ENCODE assay signal across 8 cellular contexts in the genomic region with DNA sequence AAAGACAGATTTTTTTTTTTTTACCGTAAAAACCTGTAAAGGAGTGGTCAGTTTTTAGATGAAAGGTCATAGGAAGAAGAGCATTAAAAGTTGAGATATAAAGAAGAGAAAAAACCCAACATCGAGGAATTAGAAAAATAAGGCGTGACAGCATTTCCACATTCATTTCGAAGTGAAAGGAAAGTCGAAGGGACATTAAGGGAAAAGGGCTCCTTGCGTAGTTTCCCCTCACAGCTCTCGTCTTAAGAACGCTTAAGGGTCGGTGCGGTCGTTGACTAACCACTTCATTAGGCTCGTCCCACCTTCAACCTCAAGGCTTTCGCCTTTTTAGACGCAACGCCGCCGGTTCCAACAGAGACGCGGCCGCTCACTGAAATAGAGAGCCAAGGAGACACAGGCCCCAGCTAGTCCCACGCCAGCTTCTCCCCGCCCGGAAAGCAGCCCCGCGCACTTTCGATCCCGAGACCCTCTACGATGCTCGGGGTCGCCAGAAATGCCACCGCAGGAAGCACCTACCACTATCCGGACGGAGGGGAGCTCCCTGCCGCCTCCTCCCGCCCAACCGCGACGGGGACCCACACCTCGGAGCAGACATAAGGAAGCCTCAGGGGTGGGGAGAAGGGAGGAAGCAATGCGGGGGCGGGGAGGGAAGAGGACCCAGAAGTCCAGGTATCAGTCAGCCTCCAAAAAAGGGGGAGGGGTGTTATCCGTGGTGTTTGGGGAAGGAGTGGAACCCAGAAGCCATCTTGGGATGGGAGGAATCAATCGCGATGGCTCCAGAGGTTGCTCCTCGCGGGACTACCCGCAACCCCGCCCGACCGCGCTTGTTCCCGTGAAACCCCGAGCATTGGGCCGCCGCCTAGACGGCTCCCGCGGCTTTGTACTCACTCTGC. TPM values are rescaled to one million over a fixed set of nuclear protein-coding genes. Genes with fewer than 3 reads are reported as not detected.
DNase-seq lines count a peak whose midpoint lies in the region; ATAC-seq and TF ChIP-seq lines count a peak whose summit lies in the region.

No MANE protein-coding gene starts in this region.

- BruUV-seq in Panc1 (replicated peaks; lab: Mats Ljungman, UMichigan): no TSS peak

- H3K27ac ChIP-seq in CD8-positive, alpha-beta T cell (ENCODE audit: low read depth, low read length): peak overlapping the region; percentile 97
- H3K27ac ChIP-seq in Panc1 (ENCODE audit: low read length): peak overlapping the region; percentile 97
- peak overlapping the region; percentile 100 for H3K27ac ChIP-seq in neural cell (ENCODE audit: low read length)
- H3K27ac ChIP-seq in subcutaneous abdominal adipose tissue (ENCODE audit: low read depth, low read length): peak overlapping the region; percentile 97

- peaks cover 39% of the 10 kb centered on the region for H3K4me1 ChIP-seq in CD8-positive, alpha-beta T cell (ENCODE audit: insufficient read depth, low read length)
- H3K4me1 ChIP-seq in Panc1 (ENCODE audit: control insufficient read depth, insufficient read depth, low read length) (peaks cover 42% of the 10 kb centered on the region), subcutaneous abdominal adipose tissue (ENCODE audit: control insufficient read depth in 5 of 5, insufficient read depth in 5 of 5, low read length in 5 of 5) (peaks cover 0 to 38% (median 25%) of the 10 kb centered on the region in 5 donors)

- peak overlapping the region; percentile 99 for H3K4me3 Mint-ChIP-seq in CD8-positive, alpha-beta T cell

- H3K9me3 Mint-ChIP-seq in CD8-positive, alpha-beta T cell: no peaks in the 10 kb centered on the region

- no peaks in the 10 kb centered on the region for H3F3A ChIP-seq in neural cell (ENCODE audit: insufficient read depth, low read length, poor library complexity, severe bottlenecking)

- TF ChIP-seq CTCF in CD8-positive, alpha-beta T cell (IDR thresholded peaks at IDR 0.05): no peak
- TF ChIP-seq CTCF in Panc1 (IDR thresholded peaks at IDR 0.05): no peak
- TF ChIP-seq CTCF in fibroblast of villous mesenchyme (IDR thresholded peaks at IDR 0.05; ENCODE audit: insufficient read depth, low read depth, low read length): peak; percentile 2
- no peak for TF ChIP-seq CTCF in neural cell (IDR thresholded peaks at IDR 0.05; ENCODE audit: poor library complexity, severe bottlenecking)

- CTCF ChIA-PET in CD8-positive, alpha-beta T cell (lab: Charles Lee): interaction anchor here (1.0 to 1.5 kb wide), 4 partner anchors 14 to 257 kb away, joined by 3 to 4 read pairs (median 3); partner anchors contain the start of gene MALSU1
- CTCF ChIA-PET in Panc1 (lab: Charles Lee): no interaction called here

- no peaks in the 10 kb centered on the region for H3K9me2 ChIP-seq in neural cell (ENCODE audit: insufficient read depth, low read length)

- peaks cover 20% of the 10 kb centered on the region for H3K36me3 Mint-ChIP-seq in CD8-positive, alpha-beta T cell

- H2AFZ ChIP-seq in neural cell (ENCODE audit: low read depth, low read length): peak overlapping the region; percentile 96

- H3K4me3 ChIP-seq in CD8-positive, alpha-beta T cell (ENCODE audit: low read depth, low read length): peak overlapping the region; percentile 94
- H3K4me3 ChIP-seq in Panc1 (ENCODE audit: low read depth in 2 of 2, low read length in 2 of 2) (peak overlapping the region; percentile 92 to 94), fibroblast of villous mesenchyme (ENCODE audit: low read depth, low read length) (peak overlapping the region; percentile 100), neural cell (ENCODE audit: low read length) (peak overlapping the region; percentile 91), subcutaneous abdominal adipose tissue (ENCODE audit: low read depth in 1 of 5, low read length in 5 of 5) (peak overlapping the region; percentile 87 to 99 (median 98))

- intact Hi-C loops in CD8-positive, alpha-beta T cell (cut with DNase I, micrococcal nuclease): loop anchor here (2.0 to 10.0 kb wide), 8 partner anchors 59 to 1650 kb away; partner anchors contain the start of genes CCDC126 (in 1 of the 2), IGF2BP3 (in 1 of the 2), KLHL7 (in 1 of the 2) and MALSU1 (in 1 of the 2)
- intact Hi-C loops in Panc1 (cut with micrococcal nuclease; ENCODE audit: unreplicated experiment): loop anchor here (5.0 kb wide), 1 partner anchor 59 kb away; the partner anchor contains the start of gene IGF2BP3

- peak; percentile 19 to 63 (median 43) for DNase-seq in CD8-positive, alpha-beta T cell
- no peak for DNase-seq in Panc1 (ENCODE audit: low read depth, low spot score)
- peak; percentile 37 for DNase-seq in activated gamma-delta T cell treated with Interleukin-2 at 50 U/mL for 16 hours
- peak; percentile 68 for DNase-seq in fibroblast of villous mesenchyme (ENCODE audit: low read depth)

- H3K27ac Mint-ChIP-seq in CD8-positive, alpha-beta T cell: peak overlapping the region; percentile 100

- no peaks in the 10 kb centered on the region for H3K27me3 ChIP-seq in CD8-positive, alpha-beta T cell (ENCODE audit: insufficient read depth, low read length)
- no peaks in the 10 kb centered on the region for H3K27me3 ChIP-seq in Panc1 (ENCODE audit: control insufficient read depth, insufficient read depth, low read length)
- no peaks in the 10 kb centered on the region for H3K27me3 ChIP-seq in neural cell (ENCODE audit: insufficient read depth, low read depth, low read length)
- no peaks in the 10 kb centered on the region for H3K27me3 ChIP-seq in subcutaneous abdominal adipose tissue (ENCODE audit: control insufficient read depth in 5 of 5, insufficient read depth in 4 of 5, low read length in 5 of 5)

- H3K4me2 ChIP-seq in neural cell (ENCODE audit: low read length): peak overlapping the region; percentile 91

- no peaks in the 10 kb centered on the region for H3K27me3 Mint-ChIP-seq in CD8-positive, alpha-beta T cell (ENCODE audit: low read depth)

- TF ChIP-seq EP300 in neural cell (conservative IDR thresholded peaks at IDR 0.05; ENCODE audit: poor library complexity, severe bottlenecking): no peak

- peaks cover 28% of the 10 kb centered on the region for H4K20me1 ChIP-seq in neural cell (ENCODE audit: insufficient read depth)

- H3K9ac ChIP-seq in neural cell (ENCODE audit: low read length) (peak overlapping the region; percentile 100), subcutaneous abdominal adipose tissue (ENCODE audit: low read length in 5 of 5) (peak overlapping the region; percentile 90 to 99 (median 98))

- no peaks in the 10 kb centered on the region for H3K9me3 ChIP-seq in CD8-positive, alpha-beta T cell (ENCODE audit: low read length)
- H3K9me3 ChIP-seq in Panc1 (ENCODE audit: control insufficient read depth, insufficient read depth, low read depth, low read length) (no peaks in the 10 kb centered on the region), neural cell (ENCODE audit: low read length) (no peaks in the 10 kb centered on the region), subcutaneous abdominal adipose tissue (ENCODE audit: control insufficient read depth in 5 of 5, low read length in 5 of 5) (no peaks in the 10 kb centered on the region)

- ATAC-seq in CD8-positive, alpha-beta T cell: peak; percentile 37
- ATAC-seq in GM19397 (IDR thresholded peaks at IDR 0.05; ENCODE audit: unreplicated experiment) (peak; percentile 25), HG03521 (IDR thresholded peaks at IDR 0.05; ENCODE audit: unreplicated experiment) (peak; percentile 25), Panc1 (peak; percentile 79)

- peaks cover 59% of the 10 kb centered on the region for H3K79me2 ChIP-seq in neural cell (replicated peaks; ENCODE audit: insufficient read depth, low read length)

- no peaks in the 10 kb centered on the region for H3K36me3 ChIP-seq in CD8-positive, alpha-beta T cell (ENCODE audit: insufficient read depth, low read length)
- H3K36me3 ChIP-seq in Panc1 (ENCODE audit: control insufficient read depth, insufficient read depth, low read length) (peaks cover 4% of the 10 kb centered on the region), neural cell (ENCODE audit: insufficient read depth, low read length) (no peaks in the 10 kb centered on the region), subcutaneous abdominal adipose tissue (ENCODE audit: control insufficient read depth in 5 of 5, insufficient read depth in 5 of 5, low read length in 5 of 5) (no peaks in the 10 kb centered on the region)

- POLR2A ChIA-PET in CD8-positive, alpha-beta T cell (lab: Charles Lee): interaction anchor here (0.7 to 2.2 kb wide), 10 partner anchors 8 to 1594 kb away, joined by 3 to 13 read pairs (median 4); partner anchors contain the start of gene CYCS
- POLR2A ChIA-PET in Panc1 (lab: Charles Lee): interaction anchor here (0.6 to 1.1 kb wide), 9 partner anchors 9 to 332 kb away, joined by 3 to 8 read pairs (median 4); no protein-coding TSS in a partner anchor

- H3K4me1 Mint-ChIP-seq in CD8-positive, alpha-beta T cell (ENCODE audit: low read depth): peaks cover 50% of the 10 kb centered on the region

- in situ Hi-C loops in Panc1 (cut with HindIII; ENCODE audit: low pct_unique_long_range_greater_than_20kb, low sequenced_read_pairs): no loop called here

- no peak for TF ChIP-seq RAD21 in neural cell (conservative IDR thresholded peaks at IDR 0.05)

TF ChIP-seq in neural cell, 6 proteins besides CTCF, POLR2A, EP300 and RAD21 (continues in another document):
- TF ChIP-seq EZH2 (IDR thresholded peaks at IDR 0.05; ENCODE audit: borderline replicate concordance, insufficient read depth, low read length, poor library complexity, severe bottlenecking): no peak

RNA-seq across cellular contexts. Expression of gene TRA2A, which starts 0.6 kb away (rescaled TPM):
- 100 to 1,000 TPM; 258 to 271 TPM for total RNA-seq in CD8-positive, alpha-beta T cell
- 106 TPM for total RNA-seq in Panc1 (2021; ENCODE audit: unreplicated experiment)
- polyA plus RNA-seq in Panc1 (2012; ENCODE audit: insufficient read length): 63.3 TPM
- 21.3 and 45.8 TPM in 2 replicates for total RNA-seq in fibroblast of villous mesenchyme
- 135 and 188 TPM in 2 replicates for polyA plus RNA-seq in neural cell
- polyA minus RNA-seq in neural cell: 71.6 and 93.8 TPM in 2 replicates

Comparison
In these comparisons a context has a peak if more than half of its experiments do, and no peak if none do; other contexts are left out.
1. ATAC-seq: peak in every context shown above with its lines; median percentile 79 in Panc1; 37 in CD8-positive, alpha-beta T cell; 25 in GM19397; 25 in HG03521.